ENCODE assay signal across 1 cellular context in genomic region chr11:64778473-64779298, GRCh38.
TF ChIP-seq lines count a peak whose summit lies in the region.

Gene SF1 (minus strand): TSS chr11:64778542. CDS start chr11:64778392, 150 bp downstream.

TF ChIP-seq in HEK293, 187 proteins besides CTCF, POLR2A, EP300 and RAD21 (continued from another document):
- no peak for TF ChIP-seq PRDM10 (tag by site-specific recombination; IDR thresholded peaks at IDR 0.05)
- 0 out of 2 replicates have a peak, but pooled peaks have one; percentile 18 for TF ChIP-seq KLF16 (tag by site-specific recombination; IDR thresholded peaks at IDR 0.05)
- peak; percentile 33; the same call in 1 of the 2 replicates for TF ChIP-seq KLF9 (tag by site-specific recombination; IDR thresholded peaks at IDR 0.05; ENCODE audit: low read depth)
- TF ChIP-seq ZBTB17 (tag by site-specific recombination; IDR thresholded peaks at IDR 0.05) = peak; percentile 86
- TF ChIP-seq ZNF488 (tag by site-specific recombination; IDR thresholded peaks at IDR 0.05) = no peak
- peak; percentile 95; the same call in 1 of the 2 replicates for TF ChIP-seq HOXC10 (CRISPR knock-in tag; IDR thresholded peaks at IDR 0.05)
- TF ChIP-seq AEBP2 (tag by site-specific recombination; IDR thresholded peaks at IDR 0.05; ENCODE audit: borderline replicate concordance) = no peak
- peak; percentile 29; the same call in 1 of the 2 replicates for TF ChIP-seq ZNF76 (tag by site-specific recombination; IDR thresholded peaks at IDR 0.05; ENCODE audit: borderline replicate concordance, low read depth)
- peak; percentile 94 for TF ChIP-seq ATF2 (tag by site-specific recombination; IDR thresholded peaks at IDR 0.05; ENCODE audit: low read depth)
- TF ChIP-seq ZBTB11 (tag by site-specific recombination; conservative IDR thresholded peaks at IDR 0.05; ENCODE audit: low read depth) = peak; percentile 63
- TF ChIP-seq ZBTB1 (tag by site-specific recombination; IDR thresholded peaks at IDR 0.05) = no peak
- no peak for TF ChIP-seq ZNF148 (tag by site-specific recombination; IDR thresholded peaks at IDR 0.05; ENCODE audit: borderline replicate concordance)
- TF ChIP-seq ZNF138 (tag by site-specific recombination; IDR thresholded peaks at IDR 0.05; ENCODE audit: borderline replicate concordance) = no peak
- peak; percentile 85 for TF ChIP-seq PATZ1 (tag by site-specific recombination; IDR thresholded peaks at IDR 0.05)
- 0 out of 2 replicates have a peak, but pooled peaks have one; percentile 20 for TF ChIP-seq ZNF677 (tag by site-specific recombination; IDR thresholded peaks at IDR 0.05)
- 0 out of 2 replicates have a peak, but pooled peaks have one; percentile 19 for TF ChIP-seq ZNF10 (tag by site-specific recombination; IDR thresholded peaks at IDR 0.05)
- peak; percentile 68 for TF ChIP-seq ZBTB26 (tag by site-specific recombination; optimal IDR thresholded peaks at IDR 0.05)
- TF ChIP-seq ZBTB49 (tag by site-specific recombination; IDR thresholded peaks at IDR 0.05; ENCODE audit: low read depth) = no peak
